11 cellular contexts compared by ENCODE assay signal in the genomic region with DNA sequence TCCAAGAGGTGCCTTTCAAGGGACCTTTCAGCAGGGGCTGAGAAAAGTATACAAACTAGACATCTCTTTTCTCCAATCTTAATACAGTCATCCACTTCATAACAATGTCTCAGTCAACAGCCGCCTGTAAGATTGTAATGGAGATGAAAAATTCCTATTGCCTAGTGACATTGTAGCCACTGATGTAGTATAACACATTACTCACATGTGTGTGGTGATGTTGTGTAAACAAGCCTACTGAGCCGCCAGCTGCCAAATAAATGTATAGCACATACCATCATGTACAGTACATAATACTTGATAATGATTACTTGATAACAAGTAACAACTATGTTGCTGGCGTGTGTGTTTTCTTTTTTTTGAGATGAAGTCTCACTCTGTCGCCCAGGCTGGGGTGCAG. TPM values are rescaled to one million over a fixed set of nuclear protein-coding genes. Genes with fewer than 3 reads are reported as not detected.
"Had no signal": no experiment of that assay in that cellular context is flagged by ENCODE, and none has a peak within 500 bp of the region (broad histone marks: within the 10 kb centered on the region; RNA-seq: fewer than 3 reads in every experiment).

No MANE protein-coding gene starts in this region.

- H2AFZ ChIP-seq: GM23338 had no signal

- FAIRE-seq: H1, H54, K562 had no signal

- ATAC-seq: GM23338, K562 had no signal

- DNase-seq: H9, HCEC 1CT, HFFc6, IMR-90, KG1 had no signal

- H3K27ac ChIP-seq: HL-60 had no signal

- H3K4me3 ChIP-seq: GM23338, K562 had no signal

- H3K4me2 ChIP-seq: GM23338 had no signal

RNA-seq across cellular contexts. Expression of gene VIT, which starts 31.1 kb away (rescaled TPM):
- total RNA-seq: GM23338, H1, HT1080, K562 had no signal
- polyA plus RNA-seq: GM23338, IMR-90, K562 had no signal
